In the genomic region with DNA sequence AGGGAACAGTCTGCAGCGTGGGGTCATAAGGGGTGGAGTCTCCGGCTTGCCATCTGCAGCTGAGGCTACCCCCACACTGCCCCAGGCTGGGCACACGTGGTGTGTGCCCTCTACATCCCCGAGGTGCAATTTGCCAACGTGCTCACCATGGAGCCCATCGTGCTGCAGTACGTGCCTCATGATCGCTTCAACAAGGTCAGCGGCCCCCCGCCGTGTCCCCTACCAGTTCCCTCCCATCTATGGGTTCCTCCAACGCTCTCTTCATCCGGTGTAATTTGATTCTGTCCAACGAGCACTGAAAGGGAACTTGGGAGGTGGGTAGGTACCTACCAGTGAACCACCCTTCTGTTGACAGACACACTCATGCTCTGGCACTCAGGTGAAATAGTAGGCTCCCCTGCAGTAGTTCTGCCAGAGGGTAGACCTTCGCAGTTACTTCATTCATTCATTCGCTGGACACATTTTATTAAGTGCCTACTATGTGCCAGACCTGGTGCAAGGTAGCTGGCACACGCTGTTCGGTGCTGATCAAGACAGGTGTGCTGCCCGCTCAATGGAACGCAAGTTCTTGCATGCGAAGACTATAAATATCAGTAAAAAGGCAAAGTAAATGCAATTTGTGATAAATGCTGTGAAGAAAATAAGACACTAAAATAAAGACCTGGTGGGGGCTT, we compare ENCODE assay signal across 12 cellular contexts. TPM values are rescaled to one million over a fixed set of nuclear protein-coding genes. Genes with fewer than 3 reads are reported as not detected.
A peak's percentile ranks its signal among the peaks of the same experiment; 100 is the strongest.
DNase-seq lines count a peak whose midpoint lies in the region; ATAC-seq and TF ChIP-seq lines count a peak whose summit lies in the region.
"Had no signal": no experiment of that assay in that cellular context is flagged by ENCODE, and none has a peak within 500 bp of the region (broad histone marks: within the 10 kb centered on the region; RNA-seq: fewer than 3 reads in every experiment).

No MANE protein-coding gene starts in this region.

- no peak for ATAC-seq in CD4-positive, alpha-beta T cell (ENCODE audit: poor library complexity)
- ATAC-seq in GM23338 (no peak), Right ventricle myocardium inferior (no peak)
- no peak for ATAC-seq in activated CD8-positive, alpha-beta T cell treated with anti-CD3 and anti-CD28 coated beads, Interleukin-2, amount 10 ng/mL, durations not matched to agents 7 days and 5 days
- ATAC-seq in naive thymus-derived CD4-positive, alpha-beta T cell = no peak

- H3K27ac ChIP-seq in CD4-positive, alpha-beta T cell (ENCODE audit: low read depth, low read length) = peak overlapping the region; percentile 74
- H3K27ac ChIP-seq in GM23338 (ENCODE audit: low read depth) = no peak overlapping the region
- peak overlapping the region; percentile 71 for H3K27ac ChIP-seq in naive thymus-derived CD4-positive, alpha-beta T cell (ENCODE audit: low read depth, low read length)

- H3K4me3 ChIP-seq in GM23338 = peak overlapping the region; percentile 84
- H3K4me3 ChIP-seq in naive thymus-derived CD4-positive, alpha-beta T cell (ENCODE audit: low read length) = no peak overlapping the region

- H3K79me2 ChIP-seq in GM23338 (replicated peaks; ENCODE audit: insufficient read depth) = no peaks in the 10 kb centered on the region

- no peaks in the 10 kb centered on the region for H3K27me3 ChIP-seq in CD4-positive, alpha-beta T cell (ENCODE audit: control insufficient read depth, insufficient read depth, low read length)
- peaks cover 70% of the 10 kb centered on the region for H3K27me3 ChIP-seq in GM23338 (ENCODE audit: insufficient read depth)
- H3K27me3 ChIP-seq in naive thymus-derived CD4-positive, alpha-beta T cell (ENCODE audit: control insufficient read depth in 2 of 2, insufficient read depth in 2 of 2, low read length in 2 of 2) = no peaks in the 10 kb centered on the region
- H3K27me3 ChIP-seq: sigmoid colon, tibial nerve had no signal

- H3K4me1 ChIP-seq in GM23338 (ENCODE audit: insufficient read depth) = peaks cover 39% of the 10 kb centered on the region
- peaks cover 15 to 22% of the 10 kb centered on the region in 2 donors for H3K4me1 ChIP-seq in naive thymus-derived CD4-positive, alpha-beta T cell (ENCODE audit: control insufficient read depth in 2 of 2, insufficient read depth in 2 of 2, low read length in 2 of 2)

- POLR2A ChIA-PET in CD4-positive, alpha-beta T cell (lab: Charles Lee) = interaction anchor here (3.9 to 7.0 kb wide), 2 partner anchors 9 to 20 kb away, joined by 42 to 180 read pairs; no protein-coding TSS in a partner anchor
- POLR2A ChIA-PET in activated CD8-positive, alpha-beta T cell treated with anti-CD3 and anti-CD28 coated beads, Interleukin-2, amount 10 ng/mL, durations not matched to agents 7 days and 5 days (lab: Charles Lee) = interaction anchor here (0.8 to 7.3 kb wide), 4 partner anchors 12 to 20 kb away, joined by 3 to 92 read pairs (median 20); no protein-coding TSS in a partner anchor
- POLR2A ChIA-PET in naive thymus-derived CD4-positive, alpha-beta T cell (lab: Charles Lee) = interaction anchor here (0.8 to 14.1 kb wide), 6 partner anchors 14 to 44 kb away, joined by 3 to 317 read pairs (median 8); a partner anchor contains a TSS

- no peaks in the 10 kb centered on the region for H3K9me3 ChIP-seq in CD4-positive, alpha-beta T cell (ENCODE audit: control insufficient read depth, low read length)
- no peaks in the 10 kb centered on the region for H3K9me3 ChIP-seq in naive thymus-derived CD4-positive, alpha-beta T cell (ENCODE audit: control insufficient read depth in 2 of 3, low read length in 3 of 3)
- H3K9me3 ChIP-seq: sigmoid colon, tibial nerve had no signal

- H2AFZ ChIP-seq in GM23338 = no peak overlapping the region

- no peak for DNase-seq in CD4-positive, alpha-beta T cell
- DNase-seq in GM23338 (ENCODE audit: low spot score) (peak; percentile 67), SHP77 treated with DMSO at 0.1 percent for 48 hours (lab: John Stamatoyannopoulos, UW) (no peak), NCI-H748 treated with DMSO at 0.1 percent for 48 hours (lab: John Stamatoyannopoulos, UW) (no peak), Right ventricle myocardium inferior (ENCODE audit: missing footprints) (no peak), dedifferentiated amniotic fluid mesenchymal stem cell (ENCODE audit: extremely low spot score) (no peak)
- no peak for DNase-seq in activated CD8-positive, alpha-beta T cell treated with anti-CD3 and anti-CD28 coated beads, Interleukin-2, amount 10 ng/mL, durations not matched to agents 7 days and 5 days
- DNase-seq in naive thymus-derived CD4-positive, alpha-beta T cell = no peak
- DNase-seq: activated CD4-positive, CD25-positive, alpha-beta regulatory T cell treated with anti-CD3 and anti-CD28 coated beads, Interleukin-2, amount 50 U/mL, for 72 hours; dermis blood vessel endothelial cell; sigmoid colon had no signal

- peaks cover 9% of the 10 kb centered on the region for H4K20me1 ChIP-seq in GM23338 (replicated peaks; ENCODE audit: insufficient read depth)

- H3F3A ChIP-seq in GM23338 (replicated peaks; ENCODE audit: low read depth) = peaks cover 30% of the 10 kb centered on the region

- H3K27me3 Mint-ChIP-seq in CD4-positive, alpha-beta T cell = no peaks in the 10 kb centered on the region
- H3K27me3 Mint-ChIP-seq in GM23338 (ENCODE audit: insufficient read depth, low read depth, poor library complexity) = peaks cover 68% of the 10 kb centered on the region
- no peaks in the 10 kb centered on the region for H3K27me3 Mint-ChIP-seq in activated CD8-positive, alpha-beta T cell treated with anti-CD3 and anti-CD28 coated beads, Interleukin-2, amount 10 ng/mL, durations not matched to agents 7 days and 5 days (ENCODE audit: low read depth)
- no peaks in the 10 kb centered on the region for H3K27me3 Mint-ChIP-seq in naive thymus-derived CD4-positive, alpha-beta T cell

- H3K4me2 ChIP-seq in GM23338 = peak overlapping the region; percentile 87

- H3K4me3 Mint-ChIP-seq in CD4-positive, alpha-beta T cell = peak overlapping the region; percentile 98
- H3K4me3 Mint-ChIP-seq in GM23338 = peak overlapping the region; percentile 90
- H3K4me3 Mint-ChIP-seq in activated CD8-positive, alpha-beta T cell treated with anti-CD3 and anti-CD28 coated beads, Interleukin-2, amount 10 ng/mL, durations not matched to agents 7 days and 5 days = peak overlapping the region; percentile 95
- peak overlapping the region; percentile 63 to 100 (median 96) for H3K4me3 Mint-ChIP-seq in naive thymus-derived CD4-positive, alpha-beta T cell

- intact Hi-C loops in CD4-positive, alpha-beta T cell (cut with DNase I, micrococcal nuclease) = no loop called here
- intact Hi-C loops in naive thymus-derived CD4-positive, alpha-beta T cell (cut with micrococcal nuclease) = no loop called here
- intact Hi-C loops in Right ventricle myocardium inferior (cut with DNase I) = loop anchor here (5.0 kb wide), 1 partner anchor 89 kb away; a partner anchor contains a TSS

- H3K36me3 Mint-ChIP-seq in CD4-positive, alpha-beta T cell (ENCODE audit: low read depth) = peaks cover 85% of the 10 kb centered on the region
- H3K36me3 Mint-ChIP-seq in GM23338 (ENCODE audit: low read depth) = peaks cover 8% of the 10 kb centered on the region
- H3K36me3 Mint-ChIP-seq in activated CD8-positive, alpha-beta T cell treated with anti-CD3 and anti-CD28 coated beads, Interleukin-2, amount 10 ng/mL, durations not matched to agents 7 days and 5 days (ENCODE audit: low read depth) = peaks cover 60% of the 10 kb centered on the region
- peaks cover 8 to 43% (median 9%) of the 10 kb centered on the region in 5 donors for H3K36me3 Mint-ChIP-seq in naive thymus-derived CD4-positive, alpha-beta T cell

- no peaks in the 10 kb centered on the region for H3K9me3 Mint-ChIP-seq in CD4-positive, alpha-beta T cell
- H3K9me3 Mint-ChIP-seq in GM23338 = peaks cover 5% of the 10 kb centered on the region; the same call in 2 of the 3 replicates
- no peaks in the 10 kb centered on the region for H3K9me3 Mint-ChIP-seq in activated CD8-positive, alpha-beta T cell treated with anti-CD3 and anti-CD28 coated beads, Interleukin-2, amount 10 ng/mL, durations not matched to agents 7 days and 5 days (ENCODE audit: insufficient read depth)
- peaks cover 0 to 2% (median 0%) of the 10 kb centered on the region in 11 donors for H3K9me3 Mint-ChIP-seq in naive thymus-derived CD4-positive, alpha-beta T cell

- H3K27ac Mint-ChIP-seq in CD4-positive, alpha-beta T cell = peak overlapping the region; percentile 88
- no peak overlapping the region for H3K27ac Mint-ChIP-seq in GM23338
- H3K27ac Mint-ChIP-seq in activated CD8-positive, alpha-beta T cell treated with anti-CD3 and anti-CD28 coated beads, Interleukin-2, amount 10 ng/mL, durations not matched to agents 7 days and 5 days = peak overlapping the region; percentile 92
- H3K27ac Mint-ChIP-seq in naive thymus-derived CD4-positive, alpha-beta T cell = peak overlapping the region; percentile 81 to 96 (median 89)

- no peak for TF ChIP-seq CTCF in CD4-positive, alpha-beta T cell (IDR thresholded peaks at IDR 0.05)
- no peak for TF ChIP-seq CTCF in GM23338 (conservative IDR thresholded peaks at IDR 0.05; ENCODE audit: low read depth in 2 of 2)

- CTCF ChIA-PET in CD4-positive, alpha-beta T cell (lab: Charles Lee) = interaction anchor here (1.4 to 1.8 kb wide), 3 partner anchors 20 to 31 kb away, joined by 3 to 10 read pairs (median 4); no protein-coding TSS in a partner anchor
- CTCF ChIA-PET in activated CD8-positive, alpha-beta T cell treated with anti-CD3 and anti-CD28 coated beads, Interleukin-2, amount 10 ng/mL, durations not matched to agents 7 days and 5 days (lab: Charles Lee) = interaction anchor here (2.2 to 3.9 kb wide), 3 partner anchors 20 to 27 kb away, joined by 16 to 27 read pairs (median 20); a partner anchor contains a TSS
- CTCF ChIA-PET in naive thymus-derived CD4-positive, alpha-beta T cell (lab: Charles Lee) = interaction anchor here (0.6 to 1.0 kb wide), 2 partner anchors 56 to 293 kb away, joined by 3 to 5 read pairs; no protein-coding TSS in a partner anchor

- H3K9me2 ChIP-seq in GM23338 (ENCODE audit: insufficient read depth) = no peaks in the 10 kb centered on the region

- peaks cover 63% of the 10 kb centered on the region for H3K4me1 Mint-ChIP-seq in CD4-positive, alpha-beta T cell (ENCODE audit: low read depth)
- peaks cover 73% of the 10 kb centered on the region for H3K4me1 Mint-ChIP-seq in GM23338
- H3K4me1 Mint-ChIP-seq in activated CD8-positive, alpha-beta T cell treated with anti-CD3 and anti-CD28 coated beads, Interleukin-2, amount 10 ng/mL, durations not matched to agents 7 days and 5 days (ENCODE audit: low read depth) = peaks cover 66% of the 10 kb centered on the region
- H3K4me1 Mint-ChIP-seq in naive thymus-derived CD4-positive, alpha-beta T cell = peaks cover 36 to 62% (median 46%) of the 10 kb centered on the region in 7 donors

- no peaks in the 10 kb centered on the region for H3K36me3 ChIP-seq in GM23338 (ENCODE audit: insufficient read depth)
- peaks cover 17 to 61% (median 23%) of the 10 kb centered on the region in 3 experiments for H3K36me3 ChIP-seq in naive thymus-derived CD4-positive, alpha-beta T cell (ENCODE audit: control insufficient read depth in 2 of 3, insufficient read depth in 3 of 3, low read length in 3 of 3)

RNA-seq across cellular contexts. Expression of a gene that starts 2.7 kb away (rescaled TPM):
- total RNA-seq in CD4-positive, alpha-beta T cell = 100 to 1,000 TPM; 321 to 324 TPM
- total RNA-seq in GM23338 (2014; rRNA removed; shearing (Covaris generic)) = 2.8 and 3.3 TPM in 2 replicates
- polyA plus RNA-seq in GM23338 (2016; fragmentation: Nextera tagmentation; extraction: Ambion mirVana) = 1.8 and 2.6 TPM in 2 replicates
- 100 to 1,000 TPM; 211 to 219 TPM for total RNA-seq in activated CD8-positive, alpha-beta T cell treated with anti-CD3 and anti-CD28 coated beads, Interleukin-2, amount 10 ng/mL, durations not matched to agents 7 days and 5 days
- total RNA-seq in naive thymus-derived CD4-positive, alpha-beta T cell = 100 to 1,000 TPM; 287 to 533 (median 384) TPM
- 10 to 100 TPM; 10.2 to 11.7 TPM for polyA plus RNA-seq in naive thymus-derived CD4-positive, alpha-beta T cell
- total RNA-seq in Right ventricle myocardium inferior = 71.1 TPM

RNA-seq across cellular contexts. Expression of a gene that starts 22.3 kb away (rescaled TPM):
- total RNA-seq in CD4-positive, alpha-beta T cell = 1 to 10 TPM; 4.7 to 5.7 TPM
- 0.94 and 3.4 TPM in 2 replicates for total RNA-seq in GM23338 (2014; rRNA removed; shearing (Covaris generic))
- polyA plus RNA-seq in GM23338 (2016; fragmentation: Nextera tagmentation; extraction: Ambion mirVana) = 8.9 and 9.9 TPM in 2 replicates
- total RNA-seq in activated CD8-positive, alpha-beta T cell treated with anti-CD3 and anti-CD28 coated beads, Interleukin-2, amount 10 ng/mL, durations not matched to agents 7 days and 5 days = 10 to 100 TPM; 48.2 to 56.1 TPM
- total RNA-seq in naive thymus-derived CD4-positive, alpha-beta T cell = 10 to 100 TPM in 3 of 5 experiments, 1 to 10 TPM in 2; 8.0 to 39.6 (median 12.9) TPM
- 10 to 100 TPM; 33.0 to 39.0 TPM for polyA plus RNA-seq in naive thymus-derived CD4-positive, alpha-beta T cell
- 84.7 TPM for total RNA-seq in Right ventricle myocardium inferior

RNA-seq across cellular contexts. Expression of a gene that starts 33.1 kb away (rescaled TPM):
- total RNA-seq in CD4-positive, alpha-beta T cell = under 1 TPM; 0.16 to 0.34 TPM
- total RNA-seq in GM23338 (2014; rRNA removed; shearing (Covaris generic)) = 1.7 and 2.4 TPM in 2 replicates
- polyA plus RNA-seq in GM23338 (2016; fragmentation: Nextera tagmentation; extraction: Ambion mirVana) = 0.42 and 0.82 TPM in 2 replicates
- 10 to 100 TPM; 11.4 to 11.6 TPM for total RNA-seq in activated CD8-positive, alpha-beta T cell treated with anti-CD3 and anti-CD28 coated beads, Interleukin-2, amount 10 ng/mL, durations not matched to agents 7 days and 5 days
- total RNA-seq in naive thymus-derived CD4-positive, alpha-beta T cell = 10 to 100 TPM in 1 of 5 experiments, under 1 TPM in 4; 0.19 to 13.4 (median 0.34) TPM
- not detected for polyA plus RNA-seq in naive thymus-derived CD4-positive, alpha-beta T cell
- 0.51 TPM for total RNA-seq in Right ventricle myocardium inferior

RNA-seq across cellular contexts. Expression of a gene that starts 40.3 kb away (rescaled TPM):
- total RNA-seq in CD4-positive, alpha-beta T cell = not detected
- 21.1 and 23.4 TPM in 2 replicates for total RNA-seq in GM23338 (2014; rRNA removed; shearing (Covaris generic))
- 51.9 and 60.9 TPM in 2 replicates for polyA plus RNA-seq in GM23338 (2016; fragmentation: Nextera tagmentation; extraction: Ambion mirVana)
- under 1 TPM; 0.63 to 0.70 TPM for total RNA-seq in activated CD8-positive, alpha-beta T cell treated with anti-CD3 and anti-CD28 coated beads, Interleukin-2, amount 10 ng/mL, durations not matched to agents 7 days and 5 days
- total RNA-seq in naive thymus-derived CD4-positive, alpha-beta T cell = 1 to 10 TPM in 1 of 5 experiments, under 1 TPM in 1, not detected in 3; 0.34 to 2.7 TPM
- under 1 TPM in 1 of 2 donors, not detected in 1; 0.09 TPM for polyA plus RNA-seq in naive thymus-derived CD4-positive, alpha-beta T cell
- 24.4 TPM for total RNA-seq in Right ventricle myocardium inferior

RNA-seq across cellular contexts. Expression of a gene that starts 44.7 kb away (rescaled TPM):
- 10 to 100 TPM; 46.6 to 55.0 TPM for total RNA-seq in CD4-positive, alpha-beta T cell
- total RNA-seq in GM23338 (2014; rRNA removed; shearing (Covaris generic)) = 250 and 270 TPM in 2 replicates
- polyA plus RNA-seq in GM23338 (2016; fragmentation: Nextera tagmentation; extraction: Ambion mirVana) = 523 and 558 TPM in 2 replicates
- 100 to 1,000 TPM; 251 to 252 TPM for total RNA-seq in activated CD8-positive, alpha-beta T cell treated with anti-CD3 and anti-CD28 coated beads, Interleukin-2, amount 10 ng/mL, durations not matched to agents 7 days and 5 days
- 100 to 1,000 TPM in 2 of 5 experiments, 10 to 100 TPM in 3; 60.8 to 287 (median 92.1) TPM for total RNA-seq in naive thymus-derived CD4-positive, alpha-beta T cell
- polyA plus RNA-seq in naive thymus-derived CD4-positive, alpha-beta T cell = 100 to 1,000 TPM; 382 to 410 TPM
- 175 TPM for total RNA-seq in Right ventricle myocardium inferior

Comparison
In these comparisons a context has a peak if more than half of its experiments do, and no peak if none do; other contexts are left out.
1. RNA of a gene that starts 2.7 kb away (total RNA-seq): 287 to 533 TPM in naive thymus-derived CD4-positive, alpha-beta T cell, 321 to 324 TPM in CD4-positive, alpha-beta T cell, 211 to 219 TPM in activated CD8-positive, alpha-beta T cell treated with anti-CD3 and anti-CD28 coated beads, Interleukin-2, amount 10 ng/mL, durations not matched to agents 7 days and 5 days and 71.1 TPM in Right ventricle myocardium inferior (single experiment); 2.8 to 3.3 TPM in GM23338; every median in the first group is over 10 times any median in the second.
2. Peak in every context shown above with its lines, with median percentiles within 50 percentile points of each other: H3K4me3 Mint-ChIP-seq.